ENCODE assay signal across 17 cellular contexts in genomic region chr13:80009760-80010159, GRCh38.
"Had no signal": no experiment of that assay in that cellular context is flagged by ENCODE, and none has a peak within 500 bp of the region (broad histone marks: within the 10 kb centered on the region; RNA-seq: fewer than 3 reads in every experiment).

No MANE protein-coding gene starts in this region.

- H3K36me3 ChIP-seq: brain microvascular endothelial cell, left ventricle myocardium inferior, ovary, thyroid gland had no signal

- H3K27ac ChIP-seq: brain microvascular endothelial cell, left ventricle myocardium inferior, ovary, thyroid gland had no signal

- H3K9me3 ChIP-seq: left ventricle myocardium inferior, mucosa of descending colon, ovary, thyroid gland had no signal

- H3K27me3 ChIP-seq: brain microvascular endothelial cell, ovary, thyroid gland had no signal

- H3K4me3 ChIP-seq: left ventricle myocardium inferior, mucosa of descending colon, ovary, thyroid gland had no signal

- DNase-seq: activated CD4-positive, alpha-beta memory T cell treated with anti-CD3 and anti-CD28 coated beads for 36 hours; activated CD4-positive, alpha-beta T cell treated with anti-CD3 and anti-CD28 coated beads for 4 hours; activated naive CD4-positive, alpha-beta T cell; activated naive CD8-positive, alpha-beta T cell treated with anti-CD3 and anti-CD28 coated beads for 36 hours; activated T-cell treated with anti-CD3 and anti-CD28 coated beads for 4 hours; aorta; brain microvascular endothelial cell; cortex of kidney; effector CD8-positive, alpha-beta T cell; foreskin fibroblast; kidney; left ventricle myocardium inferior; naive B cell; ovary; stimulated activated CD4-positive, alpha-beta T cell treated with anti-CD3 and anti-CD28 coated beads, Interleukin-4, amount 100 ng/mL, for 4 hours; thyroid gland had no signal
